Comparison of ENCODE assay signal across 17 cellular contexts in genomic region chr10:29199344-29199743, GRCh38.
"Had no signal": no experiment of that assay in that cellular context is flagged by ENCODE, and none has a peak within 500 bp of the region (broad histone marks: within the 10 kb centered on the region; RNA-seq: fewer than 3 reads in every experiment).

No MANE protein-coding gene starts in this region.

- H3K36me3 ChIP-seq: adrenal gland, cardiac muscle cell, lower lobe of right lung, neutrophil, right atrium auricular region, suprapubic skin had no signal

- DNase-seq: activated CD4-positive, alpha-beta T cell treated with anti-CD3 and anti-CD28 coated beads for 4 hours; activated CD8-positive, alpha-beta T cell treated with anti-CD3 and anti-CD28 coated beads for 36 hours; activated effector memory CD4-positive, alpha-beta T cell treated with anti-CD3 and anti-CD28 coated beads, Interleukin-2, amount 50 U/mL, for 16 hours; activated T-cell treated with anti-CD3 and anti-CD28 coated beads, Interleukin-2, amount 50 U/mL, for 4 hours; adrenal gland; dorsolateral prefrontal cortex; lower lobe of right lung; naive B cell; small intestine; trophoblast cell had no signal

- ATAC-seq: activated CD8-positive, alpha-beta T cell treated with anti-CD3 and anti-CD28 coated beads for 36 hours; activated T-cell treated with anti-CD3 and anti-CD28 coated beads, Interleukin-2, amount 50 U/mL, for 4 hours; lower lobe of right lung had no signal

- H3K4me3 Mint-ChIP-seq: activated CD8-positive, alpha-beta T cell treated with anti-CD3 and anti-CD28 coated beads for 36 hours; activated naive CD4-positive, alpha-beta T cell treated with anti-CD3 and anti-CD28 coated beads, Interleukin-2, amount 50 U/mL, for 24 hours; activated T-cell treated with anti-CD3 and anti-CD28 coated beads, Interleukin-2, amount 50 U/mL, for 4 hours; stimulated activated naive CD8-positive, alpha-beta T cell treated with anti-CD3 and anti-CD28 coated beads, Interleukin-15, Interleukin-2, amounts not matched to agents 100 ng/mL and 50 ng/mL, for 24 hours; T-helper 1 cell treated with Interleukin-12 subunit alpha and Interleukin-12 subunit beta and Interleukin-4 antibody, amounts not matched to agents 30 μg/mL and 1 μg/mL, for 36 hours had no signal

- FAIRE-seq: small intestine had no signal

- H3K27ac Mint-ChIP-seq: activated CD8-positive, alpha-beta T cell treated with anti-CD3 and anti-CD28 coated beads for 36 hours; activated naive CD4-positive, alpha-beta T cell treated with anti-CD3 and anti-CD28 coated beads, Interleukin-2, amount 50 U/mL, for 24 hours; naive B cell; stimulated activated naive CD8-positive, alpha-beta T cell treated with anti-CD3 and anti-CD28 coated beads, Interleukin-15, Interleukin-2, amounts not matched to agents 100 ng/mL and 50 ng/mL, for 24 hours; T-helper 1 cell treated with Interleukin-12 subunit alpha and Interleukin-12 subunit beta and Interleukin-4 antibody, amounts not matched to agents 30 μg/mL and 1 μg/mL, for 36 hours had no signal

- H3K9me3 Mint-ChIP-seq: activated naive CD4-positive, alpha-beta T cell treated with anti-CD3 and anti-CD28 coated beads, Interleukin-2, amount 50 U/mL, for 24 hours; T-helper 1 cell treated with Interleukin-12 subunit alpha and Interleukin-12 subunit beta and Interleukin-4 antibody, amounts not matched to agents 30 μg/mL and 1 μg/mL, for 36 hours had no signal

- H3K4me1 Mint-ChIP-seq: activated naive CD4-positive, alpha-beta T cell treated with anti-CD3 and anti-CD28 coated beads, Interleukin-2, amount 50 U/mL, for 24 hours; naive B cell had no signal

- H3K4me3 ChIP-seq: adrenal gland, cardiac muscle cell, lower lobe of right lung, right atrium auricular region, suprapubic skin had no signal

- H3K27ac ChIP-seq: adrenal gland, cardiac muscle cell, dorsolateral prefrontal cortex, lower lobe of right lung, neutrophil, right atrium auricular region, suprapubic skin had no signal

- H3K27me3 ChIP-seq: adrenal gland, cardiac muscle cell, right atrium auricular region had no signal

- H3K9me3 ChIP-seq: adrenal gland, lower lobe of right lung, neutrophil, right atrium auricular region, suprapubic skin had no signal

- H3K36me3 Mint-ChIP-seq: activated naive CD4-positive, alpha-beta T cell treated with anti-CD3 and anti-CD28 coated beads, Interleukin-2, amount 50 U/mL, for 24 hours; naive B cell had no signal

- H3K4me1 ChIP-seq: adrenal gland, lower lobe of right lung, right atrium auricular region, suprapubic skin had no signal
